ENCODE assay signal across 26 cellular contexts in genomic region chr1:197567442-197567841, GRCh38.
"Had no signal": no experiment of that assay in that cellular context is flagged by ENCODE, and none has a peak within 500 bp of the region (broad histone marks: within the 10 kb centered on the region; RNA-seq: fewer than 3 reads in every experiment).

No MANE protein-coding gene starts in this region.

- H3K4me1 Mint-ChIP-seq: activated CD4-positive, alpha-beta memory T cell treated with anti-CD3 and anti-CD28 coated beads, Interleukin-2, amount 10 ng/mL, durations not matched to agents 7 days and 5 days; activated CD4-positive, alpha-beta T cell treated with anti-CD3 and anti-CD28 coated beads for 36 hours; activated naive CD4-positive, alpha-beta T cell treated with anti-CD3 and anti-CD28 coated beads, Interleukin-2, amount 50 U/mL, for 24 hours had no signal

- H3K9me3 ChIP-seq: body of pancreas, SJCRH30 had no signal

- H3K36me3 ChIP-seq: SJCRH30, WERI-Rb-1 had no signal

- DNase-seq: activated CD4-positive, alpha-beta memory T cell treated with anti-CD3 and anti-CD28 coated beads, Interleukin-2, amount 10 ng/mL, durations not matched to agents 7 days and 5 days; activated CD4-positive, alpha-beta T cell treated with anti-CD3 and anti-CD28 coated beads for 36 hours; activated CD4-positive, alpha-beta T cell treated with anti-CD3 and anti-CD28 coated beads, Interleukin-2, amount 50 U/mL, for 1 hour; body of pancreas; central memory CD4-positive, alpha-beta T cell; IMR-90; KG1; MM.1S; NCI-H1048; NCI-H146; NCI-H1930; NCI-H2107; NCI-H2171 treated with DMSO at 0.1 percent for 48 hours; NCI-H226; NCI-H526; NCI-H774; NK-92 treated with Interleukin-12 subunit alpha and Interleukin-12 subunit beta, amount 100 ng/mL, for 24 hours; Peyer's patch; Right ventricle myocardium superior; SJCRH30; SK-N-SH; T-helper 1 cell; WERI-Rb-1 had no signal

- H3K27ac ChIP-seq: ascending aorta, body of pancreas, Peyer's patch, RWPE1, SJCRH30, WERI-Rb-1 had no signal

- H3K9me2 ChIP-seq: SK-N-SH had no signal

- H3K4me1 ChIP-seq: ascending aorta, body of pancreas, Peyer's patch, SJCRH30 had no signal

- H3K27me3 Mint-ChIP-seq: activated CD4-positive, alpha-beta memory T cell treated with anti-CD3 and anti-CD28 coated beads, Interleukin-2, amount 10 ng/mL, durations not matched to agents 7 days and 5 days; activated CD4-positive, alpha-beta T cell treated with anti-CD3 and anti-CD28 coated beads for 36 hours; activated naive CD4-positive, alpha-beta T cell treated with anti-CD3 and anti-CD28 coated beads, Interleukin-2, amount 50 U/mL, for 24 hours had no signal

- ATAC-seq: activated CD4-positive, alpha-beta T cell treated with anti-CD3 and anti-CD28 coated beads for 36 hours; body of pancreas had no signal

- H3K4me2 ChIP-seq: SK-N-SH had no signal

- H3K4me3 ChIP-seq: ascending aorta, body of pancreas, Peyer's patch, SJCRH30 had no signal

- H3K4me3 Mint-ChIP-seq: activated CD4-positive, alpha-beta memory T cell treated with anti-CD3 and anti-CD28 coated beads, Interleukin-2, amount 10 ng/mL, durations not matched to agents 7 days and 5 days; activated CD4-positive, alpha-beta T cell treated with anti-CD3 and anti-CD28 coated beads for 36 hours; activated naive CD4-positive, alpha-beta T cell treated with anti-CD3 and anti-CD28 coated beads, Interleukin-2, amount 50 U/mL, for 24 hours had no signal

- H3K9ac ChIP-seq: SK-N-SH had no signal

- H3K27me3 ChIP-seq: ascending aorta, body of pancreas, Peyer's patch, SJCRH30 had no signal
